In genomic region chr19:27793644-27794443, GRCh38 we compare ENCODE assay signal across 8 cellular contexts.
DNase-seq lines count a peak whose midpoint lies in the region; ATAC-seq, FAIRE-seq and TF ChIP-seq lines count a peak whose summit lies in the region.

No MANE protein-coding gene starts in this region.

- no peaks in the 10 kb centered on the region for H3K27me3 Mint-ChIP-seq in chondrocyte (ENCODE audit: low read depth)

- peak overlapping the region; percentile 99 to 100 for H3K4me3 ChIP-seq in kidney (ENCODE audit: low read length in 2 of 2)

- no peak for TF ChIP-seq CTCF in AG09319 (IDR thresholded peaks at IDR 0.05; ENCODE audit: low read depth, low read length)
- TF ChIP-seq CTCF in chondrocyte (IDR thresholded peaks at IDR 0.05), result peak; percentile 33
- TF ChIP-seq CTCF in kidney (IDR thresholded peaks at IDR 0.05; ENCODE audit: borderline replicate concordance, extremely low read depth, insufficient read depth), result no peak

- peaks cover 26% of the 10 kb centered on the region for H3K4me1 Mint-ChIP-seq in chondrocyte (ENCODE audit: low read depth)

- peaks cover 12% of the 10 kb centered on the region for H3K36me3 Mint-ChIP-seq in chondrocyte (ENCODE audit: low read depth)

- H3K27ac Mint-ChIP-seq in chondrocyte (ENCODE audit: unreplicated experiment), result peak overlapping the region; percentile 98

- peaks cover 5 to 10% of the 10 kb centered on the region in 2 donors for H3K4me1 ChIP-seq in kidney (ENCODE audit: control insufficient read depth in 1 of 2, insufficient read depth in 1 of 2, low read depth in 1 of 2, low read length in 2 of 2)

- peak overlapping the region; percentile 96 for H3K4me3 Mint-ChIP-seq in chondrocyte (ENCODE audit: unreplicated experiment)

- H3K9me3 ChIP-seq in kidney (ENCODE audit: control insufficient read depth in 1 of 2, low read length in 2 of 2), result no peaks in the 10 kb centered on the region

- peak overlapping the region; percentile 82 to 93 for H3K27ac ChIP-seq in kidney (ENCODE audit: low read depth in 2 of 2, low read length in 2 of 2)

- H3K9ac ChIP-seq in kidney (ENCODE audit: low read length in 2 of 2), result peak overlapping the region; percentile 75 to 86

- no peak for FAIRE-seq in kidney (lab: Jason Lieb, UNC)

- H3K36me3 ChIP-seq in kidney (ENCODE audit: control insufficient read depth in 1 of 2, insufficient read depth in 2 of 2, low read length in 2 of 2), result no peaks in the 10 kb centered on the region

- intact Hi-C loops in kidney (cut with DNase I), result no loop called here

- peak; percentile 86 for ATAC-seq in GM19025 (IDR thresholded peaks at IDR 0.05; ENCODE audit: low read depth, unreplicated experiment)
- ATAC-seq in HG03280 (IDR thresholded peaks at IDR 0.05; ENCODE audit: unreplicated experiment), result peak; percentile 91

- peak; percentile 77 for DNase-seq in AG09319 (ENCODE audit: extremely low read depth, low read depth)
- DNase-seq in NCI-H345 treated with DMSO at 0.1 percent for 48 hours (lab: John Stamatoyannopoulos, UW; ENCODE audit: unreplicated experiment), result peak; percentile 94
- DNase-seq in activated CD4-positive, CD25-positive, alpha-beta regulatory T cell treated with anti-CD3 and anti-CD28 coated beads, Interleukin-2, amount 50 U/mL, for 72 hours, result peak; percentile 86
- DNase-seq in chondrocyte (ENCODE audit: low spot score), result peak; percentile 99
- DNase-seq in kidney, result peak; percentile 98
- peak; percentile 81 to 82 for DNase-seq in stimulated activated CD4-positive, alpha-beta T cell treated with anti-CD3 and anti-CD28 coated beads, Interleukin-15, amount 100 ng/mL, for 1 hour (ENCODE audit: low read depth in 1 of 2, low spot score in 1 of 2)

- H3K9me3 Mint-ChIP-seq in chondrocyte (ENCODE audit: low read depth), result peaks cover 7% of the 10 kb centered on the region

Comparison
In these comparisons a context has a peak if more than half of its experiments do, and no peak if none do; other contexts are left out.
1. Peak in every context shown above with its lines: DNase-seq, ATAC-seq, H3K4me3 ChIP-seq and H3K27ac ChIP-seq.